ENCODE assay signal across 19 cellular contexts in the genomic region with DNA sequence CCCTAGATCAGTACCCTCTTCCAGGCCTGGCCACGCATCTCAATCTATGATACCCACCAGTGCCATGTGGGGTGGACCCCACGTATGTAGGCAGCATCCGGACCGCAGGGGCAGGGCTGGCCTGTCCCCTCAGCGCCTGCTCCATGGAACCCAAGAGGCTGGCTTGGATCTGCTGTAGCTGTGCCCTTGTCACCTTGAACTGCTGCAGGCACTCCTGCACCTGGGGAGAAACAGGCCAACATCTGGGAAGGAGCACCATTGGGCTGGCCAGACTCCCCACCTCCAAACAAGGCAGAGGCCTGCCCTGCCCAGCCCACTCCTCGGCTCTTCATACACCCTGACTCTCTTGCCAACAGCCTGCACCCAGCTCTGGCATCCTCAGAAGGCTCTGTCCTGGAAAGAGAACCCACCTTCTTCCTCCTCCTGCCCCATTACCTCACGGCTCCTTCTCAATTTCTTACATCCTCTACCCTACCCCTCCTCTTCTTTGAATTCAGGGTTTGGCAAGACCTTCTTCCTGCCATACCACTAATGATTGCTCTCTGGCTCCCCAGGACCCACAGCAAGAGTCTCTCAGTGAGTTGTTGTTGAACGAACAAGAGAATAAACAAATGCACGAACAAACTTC. TPM values are rescaled to one million over a fixed set of nuclear protein-coding genes. Genes with fewer than 3 reads are reported as not detected.
DNase-seq lines count a peak whose midpoint lies in the region; ATAC-seq lines count a peak whose summit lies in the region.
"Had no signal": no experiment of that assay in that cellular context is flagged by ENCODE, and none has a peak within 500 bp of the region (broad histone marks: within the 10 kb centered on the region; RNA-seq: fewer than 3 reads in every experiment).

No MANE protein-coding gene starts in this region.

- ATAC-seq in GM19463 (IDR thresholded peaks at IDR 0.05; ENCODE audit: unreplicated experiment) = no peak
- no peak for ATAC-seq in HG03045 (IDR thresholded peaks at IDR 0.05; ENCODE audit: unreplicated experiment)
- ATAC-seq: PC-3 had no signal

- H3K14ac ChIP-seq in neuronal stem cell (ENCODE audit: low read length) = no peak overlapping the region

- H3K27me3 Mint-ChIP-seq in activated T-cell treated with anti-CD3 and anti-CD28 coated beads, Interleukin-2, amount 50 U/mL, for 24 hours = no peaks in the 10 kb centered on the region

- no peak overlapping the region for H3K4me2 ChIP-seq in neuronal stem cell (ENCODE audit: insufficient read depth, low read length, poor library complexity, severe bottlenecking)

- H3K27me3 ChIP-seq in H7 (ENCODE audit: control insufficient read depth, insufficient read depth, low read length) (no peaks in the 10 kb centered on the region), neuronal stem cell (ENCODE audit: control insufficient read depth in 3 of 3, insufficient read depth in 3 of 3, low read depth in 1 of 3, low read length in 3 of 3) (peaks cover 0 to 32% (median 0%) of the 10 kb centered on the region in 3 experiments)
- H3K27me3 ChIP-seq: BLaER1 treated with 17β-estradiol and CSF1 and Interleukin-3, amounts not matched to agents 10 nM and 100 nM had no signal

- H3K36me3 Mint-ChIP-seq in activated T-cell treated with anti-CD3 and anti-CD28 coated beads, Interleukin-2, amount 50 U/mL, for 24 hours (ENCODE audit: low read depth) = no peaks in the 10 kb centered on the region
- H3K36me3 Mint-ChIP-seq: CD8-positive, alpha-beta memory T cell had no signal

- DNase-seq in activated T-cell treated with anti-CD3 and anti-CD28 coated beads, Interleukin-2, amount 50 U/mL, for 24 hours = peak; percentile 22
- DNase-seq in activated T-cell treated with anti-CD3 and anti-CD28 coated beads, Interleukin-2, amount 50 U/mL, for 48 hours = no peak
- peak; percentile 22 for DNase-seq in H7
- DNase-seq in neuronal stem cell (ENCODE audit: low spot score) = no peak
- DNase-seq in ureter (ENCODE audit: low spot score) = peak; percentile 32
- DNase-seq: CD8-positive, alpha-beta memory T cell; MM.1S; NCI-H1092; NCI-H2081; NCI-H510A treated with DMSO at 0.1 percent for 48 hours; NCI-H82; PC-3; RPMI8226; SHP77 treated with DMSO at 0.1 percent for 48 hours had no signal

- no peaks in the 10 kb centered on the region for H3K4me1 ChIP-seq in neuronal stem cell (ENCODE audit: control insufficient read depth in 2 of 2, insufficient read depth in 1 of 2, low read depth in 1 of 2, low read length in 2 of 2)
- H3K4me1 ChIP-seq: HAP-1 had no signal

- H3K79me1 ChIP-seq in neuronal stem cell (ENCODE audit: low read depth, low read length) = no peaks in the 10 kb centered on the region

- no peaks in the 10 kb centered on the region for H3K9me3 Mint-ChIP-seq in activated T-cell treated with anti-CD3 and anti-CD28 coated beads, Interleukin-2, amount 50 U/mL, for 24 hours
- H3K9me3 Mint-ChIP-seq: CD8-positive, alpha-beta memory T cell had no signal

- H2AK5ac ChIP-seq in neuronal stem cell (ENCODE audit: low read depth, low read length) = no peak overlapping the region

- H3K27ac ChIP-seq in neuronal stem cell (replicated peaks; ENCODE audit: low read length) = no peak overlapping the region
- H3K27ac ChIP-seq: BLaER1 treated with 17β-estradiol and CSF1 and Interleukin-3, amounts not matched to agents 10 nM and 100 nM had no signal

- H2BK12ac ChIP-seq in neuronal stem cell (ENCODE audit: low read length) = no peak overlapping the region

- peaks cover 1% of the 10 kb centered on the region for H3K4me1 Mint-ChIP-seq in activated T-cell treated with anti-CD3 and anti-CD28 coated beads, Interleukin-2, amount 50 U/mL, for 24 hours (ENCODE audit: low read depth)
- H3K4me1 Mint-ChIP-seq: CD8-positive, alpha-beta memory T cell had no signal

- H4K8ac ChIP-seq in neuronal stem cell (ENCODE audit: low read depth, low read length) = no peak overlapping the region

- H3K4ac ChIP-seq in neuronal stem cell (ENCODE audit: low read length) = no peak overlapping the region

- H2BK15ac ChIP-seq in neuronal stem cell (ENCODE audit: low read length) = no peak overlapping the region

- no peak overlapping the region for H4K91ac ChIP-seq in neuronal stem cell (ENCODE audit: low read depth, low read length, poor library complexity)

- peak overlapping the region; percentile 3 for H3K18ac ChIP-seq in neuronal stem cell (ENCODE audit: low read length)

- no CpG with 5 or more reads among the region's 9 CpGs for WGBS in neuronal stem cell (ENCODE audit: extremely low coverage in 2 of 2, insufficient read length in 2 of 2, insufficient replicate concordance in 1 of 2), 2 donors

- H3K4me3 ChIP-seq in H7 (ENCODE audit: insufficient read depth, low read depth, low read length) (no peak overlapping the region), neuronal stem cell (ENCODE audit: low read length in 2 of 2) (no peak overlapping the region)
- H3K4me3 ChIP-seq: BLaER1 treated with 17β-estradiol and CSF1 and Interleukin-3, amounts not matched to agents 10 nM and 100 nM; HAP-1 had no signal

- H3K4me3 Mint-ChIP-seq in activated T-cell treated with anti-CD3 and anti-CD28 coated beads, Interleukin-2, amount 50 U/mL, for 24 hours = no peak overlapping the region
- H3K4me3 Mint-ChIP-seq: CD8-positive, alpha-beta memory T cell had no signal

- H3K23ac ChIP-seq in neuronal stem cell (ENCODE audit: low read depth, low read length, poor library complexity) = no peak overlapping the region

- no peak overlapping the region for H2BK5ac ChIP-seq in neuronal stem cell (ENCODE audit: low read length)

- no peak overlapping the region for H3K9ac ChIP-seq in neuronal stem cell (ENCODE audit: low read depth, low read length, poor library complexity)
- H3K9ac ChIP-seq: BLaER1 treated with 17β-estradiol and CSF1 and Interleukin-3, amounts not matched to agents 10 nM and 100 nM had no signal

- no peak overlapping the region for H3K27ac Mint-ChIP-seq in activated T-cell treated with anti-CD3 and anti-CD28 coated beads, Interleukin-2, amount 50 U/mL, for 24 hours
- H3K27ac Mint-ChIP-seq: CD8-positive, alpha-beta memory T cell had no signal

- no peak overlapping the region for H2BK120ac ChIP-seq in neuronal stem cell (ENCODE audit: low read depth, low read length)

- H3K36me3 ChIP-seq in H7 (replicated peaks; ENCODE audit: control insufficient read depth, insufficient read depth, low read length) = no peaks in the 10 kb centered on the region
- no peaks in the 10 kb centered on the region for H3K36me3 ChIP-seq in neuronal stem cell (replicated peaks in 1 of 2; ENCODE audit: control insufficient read depth in 2 of 2, insufficient read depth in 2 of 2, low read length in 2 of 2)
- H3K36me3 ChIP-seq: HAP-1 had no signal

- H3K9me3 ChIP-seq in neuronal stem cell (replicated peaks in 1 of 2; ENCODE audit: control insufficient read depth in 2 of 2, insufficient read depth in 1 of 2, low read depth in 1 of 2, low read length in 2 of 2) = peaks cover 0 to 3% of the 10 kb centered on the region in 2 donors
- H3K9me3 ChIP-seq: BLaER1 treated with 17β-estradiol and CSF1 and Interleukin-3, amounts not matched to agents 10 nM and 100 nM; HAP-1 had no signal

- no peak overlapping the region for H2AFZ ChIP-seq in neuronal stem cell (ENCODE audit: low read length)

RNA-seq across cellular contexts. Expression of gene HK3, which starts 7.7 kb away (rescaled TPM):
- not detected in 2 replicates for total RNA-seq in H7 (2014; rRNA removed; shearing (Covaris generic))
- not detected for polyA plus RNA-seq in neuronal stem cell (2013, experiment 1 of 2)
- 0.01 TPM for polyA plus RNA-seq in neuronal stem cell (2013, experiment 2 of 2)
- 5.6 TPM for total RNA-seq in ureter
- total RNA-seq: LHCN-M2, PC-3 had no signal
- polyA plus RNA-seq: CD8-positive, alpha-beta memory T cell had no signal

Comparison
In these comparisons a context has a peak if more than half of its experiments do, and no peak if none do; other contexts are left out.
1. DNase-seq: peak in activated T-cell treated with anti-CD3 and anti-CD28 coated beads, Interleukin-2, amount 50 U/mL, for 24 hours (single experiment), H7 (single experiment) and ureter (single experiment); none in activated T-cell treated with anti-CD3 and anti-CD28 coated beads, Interleukin-2, amount 50 U/mL, for 48 hours (0 of 2) and neuronal stem cell (single experiment).